29 cellular contexts compared by ENCODE assay signal in genomic region chr4:52372747-52373146, GRCh38.
"Had no signal": no experiment of that assay in that cellular context is flagged by ENCODE, and none has a peak within 500 bp of the region (broad histone marks: within the 10 kb centered on the region; RNA-seq: fewer than 3 reads in every experiment).

No MANE protein-coding gene starts in this region.

- H3K27me3 ChIP-seq: adrenal gland, SJSA1 had no signal

- H3K36me3 ChIP-seq: adrenal gland, MG63, SJSA1 had no signal

- H3K9me3 ChIP-seq: adrenal gland, MG63, SJSA1 had no signal

- H3K4me1 ChIP-seq: adrenal gland, SJSA1 had no signal

- H3K27ac ChIP-seq: adrenal gland, SJSA1 had no signal

- ATAC-seq: activated CD8-positive, alpha-beta T cell treated with anti-CD3 and anti-CD28 coated beads, Interleukin-2, amount 10 ng/mL, durations not matched to agents 7 days and 5 days; PC-3; T-helper 17 cell; WTC11 had no signal

- H3K4me3 ChIP-seq: adrenal gland, MG63, SJSA1 had no signal

- FAIRE-seq: colon, RCC 7860 had no signal

- DNase-seq: activated CD4-positive, alpha-beta T cell treated with anti-CD3 and anti-CD28 coated beads for 48 hours; activated CD4-positive, alpha-beta T cell treated with anti-CD3 and anti-CD28 coated beads, Interleukin-2, amount 50 U/mL, for 4 hours; activated CD4-positive, CD25-positive, alpha-beta regulatory T cell treated with anti-CD3 and anti-CD28 coated beads, Interleukin-2, amount 50 U/mL, for 72 hours; activated CD8-positive, alpha-beta memory T cell treated with anti-CD3 and anti-CD28 coated beads, Interleukin-2, amount 50 U/mL, for 48 hours; activated CD8-positive, alpha-beta T cell treated with anti-CD3 and anti-CD28 coated beads, Interleukin-2, amount 10 ng/mL, durations not matched to agents 7 days and 5 days; activated naive CD4-positive, alpha-beta T cell treated with anti-CD3 and anti-CD28 coated beads, Interleukin-2, amount 50 U/mL, for 16 hours; activated naive CD8-positive, alpha-beta T cell treated with anti-CD3 and anti-CD28 coated beads, Interleukin-2, amount 10 ng/mL, durations not matched to agents 7 days and 5 days; activated T-cell treated with anti-CD3 and anti-CD28 coated beads, Interleukin-2, amount 50 U/mL, for 1 hour; adrenal gland; anterior cingulate cortex; cerebellar nuclear complex; MG63; MV-4-11; NCI-H1105; NCI-H1436 treated with DMSO at 0.1 percent for 48 hours; NCI-H187; NCI-H2081; NCI-H2171 treated with DMSO at 0.1 percent for 48 hours; NCI-H345; NCI-H510A; NCI-H526 treated with DMSO at 0.1 percent for 48 hours; PC-3; SHP77; T-helper 17 cell; T-helper 9 cell had no signal
